8 cellular contexts compared by ENCODE assay signal in the genomic region with DNA sequence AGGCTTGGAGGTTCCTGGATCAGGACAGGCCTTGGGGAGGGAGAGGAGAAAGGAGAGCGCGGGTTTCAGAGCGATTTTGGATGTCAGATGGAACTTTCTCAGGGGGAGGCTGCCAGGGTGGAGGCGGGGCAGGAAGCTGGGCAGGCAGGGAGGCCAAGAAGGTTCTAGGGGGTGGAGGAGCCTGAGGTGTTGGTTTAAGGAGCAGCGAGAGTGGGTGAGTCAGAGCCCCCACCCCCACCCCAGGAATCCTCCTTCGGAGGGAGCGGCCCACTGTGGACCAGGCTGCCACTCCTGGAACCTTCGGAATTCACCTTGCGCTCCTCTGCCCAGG. TPM values are rescaled to one million over a fixed set of nuclear protein-coding genes. Genes with fewer than 3 reads are reported as not detected.
A peak's percentile ranks its signal among the peaks of the same experiment; 100 is the strongest.
DNase-seq lines count a peak whose midpoint lies in the region; ATAC-seq lines count a peak whose summit lies in the region.

No MANE protein-coding gene starts in this region.

- no peaks in the 10 kb centered on the region for H3K9me3 Mint-ChIP-seq in activated CD4-positive, alpha-beta T cell treated with anti-CD3 and anti-CD28 coated beads, Interleukin-2, amount 10 ng/mL, durations not matched to agents 24 days and 14 days
- H3K9me3 Mint-ChIP-seq in activated naive CD8-positive, alpha-beta T cell treated with anti-CD3 and anti-CD28 coated beads for 36 hours, result peaks cover 3% of the 10 kb centered on the region

- peak; percentile 72 for DNase-seq in activated CD4-positive, alpha-beta T cell treated with anti-CD3 and anti-CD28 coated beads, Interleukin-2, amount 10 ng/mL, durations not matched to agents 24 days and 14 days
- no peak for DNase-seq in activated CD4-positive, alpha-beta T cell treated with anti-CD3 and anti-CD28 coated beads, Interleukin-2, amount 50 U/mL, for 1 hour
- DNase-seq in activated naive CD8-positive, alpha-beta T cell treated with anti-CD3 and anti-CD28 coated beads for 36 hours, result peak; percentile 30
- DNase-seq in right cardiac atrium (peak; percentile 78 to 85 (median 85)), sciatic nerve (ENCODE audit: low spot score) (no peak), NCI-H748 (lab: John Stamatoyannopoulos, UW; ENCODE audit: unreplicated experiment) (no peak), SHP77 treated with DMSO at 0.1 percent for 48 hours (lab: John Stamatoyannopoulos, UW) (no peak)

- no peaks in the 10 kb centered on the region for H3K27me3 ChIP-seq in right cardiac atrium (ENCODE audit: control insufficient read depth, insufficient read depth)

- ATAC-seq in right cardiac atrium, result peak; percentile 87 to 92
- ATAC-seq in sciatic nerve, result peak; percentile 92
- ATAC-seq in HG03025 (IDR thresholded peaks at IDR 0.05; ENCODE audit: low FRiP score, unreplicated experiment), result no peak

- intact Hi-C loops in activated CD4-positive, alpha-beta T cell treated with anti-CD3 and anti-CD28 coated beads, Interleukin-2, amount 10 ng/mL, durations not matched to agents 24 days and 14 days (cut with micrococcal nuclease), result loop anchor here (2.0 kb wide), 1 partner anchor 13 kb away; no protein-coding TSS in a partner anchor
- intact Hi-C loops in right cardiac atrium (cut with DNase I), result no loop called here
- intact Hi-C loops in sciatic nerve (cut with DNase I), result no loop called here

- H3K27ac ChIP-seq in right cardiac atrium (ENCODE audit: low read length), result peak overlapping the region; percentile 51

- H3K27ac Mint-ChIP-seq in activated CD4-positive, alpha-beta T cell treated with anti-CD3 and anti-CD28 coated beads, Interleukin-2, amount 10 ng/mL, durations not matched to agents 24 days and 14 days, result peak overlapping the region; percentile 78
- no peak overlapping the region for H3K27ac Mint-ChIP-seq in activated naive CD8-positive, alpha-beta T cell treated with anti-CD3 and anti-CD28 coated beads for 36 hours

- no peaks in the 10 kb centered on the region for H3K9me3 ChIP-seq in right cardiac atrium (ENCODE audit: control insufficient read depth, low read length)

- H3K4me1 Mint-ChIP-seq in activated CD4-positive, alpha-beta T cell treated with anti-CD3 and anti-CD28 coated beads, Interleukin-2, amount 10 ng/mL, durations not matched to agents 24 days and 14 days, result peaks cover 21% of the 10 kb centered on the region
- H3K4me1 Mint-ChIP-seq in activated naive CD8-positive, alpha-beta T cell treated with anti-CD3 and anti-CD28 coated beads for 36 hours, result peaks cover 17% of the 10 kb centered on the region

- no peaks in the 10 kb centered on the region for H3K4me1 ChIP-seq in right cardiac atrium (ENCODE audit: control insufficient read depth, insufficient read depth, low read length)

- no peak overlapping the region for H3K4me3 ChIP-seq in right cardiac atrium (ENCODE audit: low read length)

- H3K36me3 Mint-ChIP-seq in activated CD4-positive, alpha-beta T cell treated with anti-CD3 and anti-CD28 coated beads, Interleukin-2, amount 10 ng/mL, durations not matched to agents 24 days and 14 days (ENCODE audit: low read depth), result no peaks in the 10 kb centered on the region
- H3K36me3 Mint-ChIP-seq in activated naive CD8-positive, alpha-beta T cell treated with anti-CD3 and anti-CD28 coated beads for 36 hours, result no peaks in the 10 kb centered on the region

- 14% methylated on average over 9 of the region's 9 CpGs for WGBS in right cardiac atrium

- peaks cover 1% of the 10 kb centered on the region for H3K27me3 Mint-ChIP-seq in activated CD4-positive, alpha-beta T cell treated with anti-CD3 and anti-CD28 coated beads, Interleukin-2, amount 10 ng/mL, durations not matched to agents 24 days and 14 days
- H3K27me3 Mint-ChIP-seq in activated naive CD8-positive, alpha-beta T cell treated with anti-CD3 and anti-CD28 coated beads for 36 hours, result peaks cover 38% of the 10 kb centered on the region

- peak overlapping the region; percentile 91 for H3K4me3 Mint-ChIP-seq in activated CD4-positive, alpha-beta T cell treated with anti-CD3 and anti-CD28 coated beads, Interleukin-2, amount 10 ng/mL, durations not matched to agents 24 days and 14 days
- peak overlapping the region; percentile 85 for H3K4me3 Mint-ChIP-seq in activated naive CD8-positive, alpha-beta T cell treated with anti-CD3 and anti-CD28 coated beads for 36 hours

RNA-seq across cellular contexts. Expression of a gene that starts 15.9 kb away (rescaled TPM):
- total RNA-seq in activated CD4-positive, alpha-beta T cell treated with anti-CD3 and anti-CD28 coated beads, Interleukin-2, amount 10 ng/mL, durations not matched to agents 24 days and 14 days, result 222 and 230 TPM in 2 replicates
- 100 to 1,000 TPM; 248 to 249 TPM for total RNA-seq in activated naive CD8-positive, alpha-beta T cell treated with anti-CD3 and anti-CD28 coated beads for 36 hours
- total RNA-seq in right cardiac atrium (100 to 1,000 TPM; 191 to 248 (median 237) TPM), sciatic nerve (297 TPM)
- polyA plus RNA-seq in right cardiac atrium, result 322 TPM

RNA-seq across cellular contexts. Expression of a gene that starts 16.2 kb away (rescaled TPM):
- total RNA-seq in activated CD4-positive, alpha-beta T cell treated with anti-CD3 and anti-CD28 coated beads, Interleukin-2, amount 10 ng/mL, durations not matched to agents 24 days and 14 days, result 0.49 and 1.2 TPM in 2 replicates
- under 1 TPM; 0.44 to 0.68 TPM for total RNA-seq in activated naive CD8-positive, alpha-beta T cell treated with anti-CD3 and anti-CD28 coated beads for 36 hours
- total RNA-seq in right cardiac atrium (10 to 100 TPM; 32.8 to 61.9 (median 49.1) TPM), sciatic nerve (153 TPM)
- 34.8 TPM for polyA plus RNA-seq in right cardiac atrium

RNA-seq across cellular contexts. Expression of a gene that starts 49.1 kb away (rescaled TPM):
- total RNA-seq in activated CD4-positive, alpha-beta T cell treated with anti-CD3 and anti-CD28 coated beads, Interleukin-2, amount 10 ng/mL, durations not matched to agents 24 days and 14 days, result 111 and 117 TPM in 2 replicates
- total RNA-seq in activated naive CD8-positive, alpha-beta T cell treated with anti-CD3 and anti-CD28 coated beads for 36 hours, result 100 to 1,000 TPM in 1 of 2 experiments, 10 to 100 TPM in 1; 99.1 to 107 TPM
- total RNA-seq in right cardiac atrium, result 1,000 to 10,000 TPM in 2 of 4 donors, 100 to 1,000 TPM in 2; 857 to 1,126 (median 1,037) TPM
- 1,795 TPM for polyA plus RNA-seq in right cardiac atrium
- 306 TPM for total RNA-seq in sciatic nerve

Comparison
In these comparisons a context has a peak if more than half of its experiments do, and no peak if none do; other contexts are left out.
1. DNase-seq: peak in activated CD4-positive, alpha-beta T cell treated with anti-CD3 and anti-CD28 coated beads, Interleukin-2, amount 10 ng/mL, durations not matched to agents 24 days and 14 days (single experiment), activated naive CD8-positive, alpha-beta T cell treated with anti-CD3 and anti-CD28 coated beads for 36 hours (single experiment) and right cardiac atrium (3 of 3); none in activated CD4-positive, alpha-beta T cell treated with anti-CD3 and anti-CD28 coated beads, Interleukin-2, amount 50 U/mL, for 1 hour (single experiment), sciatic nerve (single experiment), NCI-H748 (single experiment) and SHP77 treated with DMSO at 0.1 percent for 48 hours (single experiment).
2. RNA of a gene that starts 16.2 kb away (total RNA-seq): 153 TPM in sciatic nerve (single experiment) and 32.8 to 61.9 TPM in right cardiac atrium; 0.44 to 0.68 TPM in activated naive CD8-positive, alpha-beta T cell treated with anti-CD3 and anti-CD28 coated beads for 36 hours and 0.49 to 1.2 TPM in activated CD4-positive, alpha-beta T cell treated with anti-CD3 and anti-CD28 coated beads, Interleukin-2, amount 10 ng/mL, durations not matched to agents 24 days and 14 days; every median in the first group is over 10 times any median in the second.